ENCODE assay signal across 1 cellular context in the genomic region with DNA sequence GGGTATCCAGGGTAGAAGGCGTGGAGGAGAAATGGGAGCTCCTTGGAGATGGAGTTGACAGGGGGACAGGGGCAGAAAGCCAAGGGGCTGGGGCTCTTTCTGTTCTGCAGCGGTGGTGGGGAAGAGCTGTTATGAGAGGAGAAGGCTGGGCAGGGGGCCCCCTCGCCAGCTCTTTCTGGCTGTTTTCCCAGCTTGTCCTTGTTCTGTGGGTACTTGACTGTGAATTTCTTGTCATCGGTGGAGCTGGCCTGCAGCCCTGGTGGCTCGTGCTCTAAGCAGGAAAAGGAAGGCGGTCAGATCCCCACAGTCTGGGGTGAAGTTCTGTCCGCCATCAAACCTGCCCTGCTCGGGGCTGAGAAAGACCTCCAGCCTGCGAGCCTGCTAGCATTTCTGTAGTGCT.
TF ChIP-seq lines count a peak whose summit lies in the region.

No MANE protein-coding gene starts in this region.

TF ChIP-seq in SK-N-SH treated with all-trans-retinoic acid at 6 μM for 48 hours, 23 proteins besides CTCF, POLR2A, EP300 and RAD21:
- TF ChIP-seq, protein P1, sequence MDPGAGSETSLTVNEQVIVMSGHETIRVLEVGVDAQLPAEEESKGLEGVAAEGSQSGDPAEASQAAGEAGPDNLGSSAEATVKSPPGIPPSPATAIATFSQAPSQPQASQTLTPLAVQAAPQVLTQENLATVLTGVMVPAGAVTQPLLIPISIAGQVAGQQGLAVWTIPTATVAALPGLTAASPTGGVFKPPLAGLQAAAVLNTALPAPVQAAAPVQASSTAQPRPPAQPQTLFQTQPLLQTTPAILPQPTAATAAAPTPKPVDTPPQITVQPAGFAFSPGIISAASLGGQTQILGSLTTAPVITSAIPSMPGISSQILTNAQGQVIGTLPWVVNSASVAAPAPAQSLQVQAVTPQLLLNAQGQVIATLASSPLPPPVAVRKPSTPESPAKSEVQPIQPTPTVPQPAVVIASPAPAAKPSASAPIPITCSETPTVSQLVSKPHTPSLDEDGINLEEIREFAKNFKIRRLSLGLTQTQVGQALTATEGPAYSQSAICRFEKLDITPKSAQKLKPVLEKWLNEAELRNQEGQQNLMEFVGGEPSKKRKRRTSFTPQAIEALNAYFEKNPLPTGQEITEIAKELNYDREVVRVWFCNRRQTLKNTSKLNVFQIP (CRISPR knock-in tag; IDR thresholded peaks at IDR 0.05; ENCODE audit: borderline replicate concordance, low read depth): no peak
